ENCODE assay signal across 1 cellular context in genomic region chr7:36388423-36388822, GRCh38.
TF ChIP-seq lines count a peak whose summit lies in the region.

No MANE protein-coding gene starts in this region.

TF ChIP-seq in GM23338, 12 proteins besides CTCF, POLR2A, EP300 and RAD21 (continued from another document):
- TF ChIP-seq EZH2phosphoT487 (IDR thresholded peaks at IDR 0.05; ENCODE audit: unreplicated experiment) = no peak
- TF ChIP-seq NANOG (IDR thresholded peaks at IDR 0.05; ENCODE audit: borderline replicate concordance) = no peak
- no peak for TF ChIP-seq ZNF462 (CRISPR knock-in tag; IDR thresholded peaks at IDR 0.05)
